Comparison of ENCODE assay signal across 8 cellular contexts in genomic region chr1:114670083-114671010, GRCh38. TPM values are rescaled to one million over a fixed set of nuclear protein-coding genes. Genes with fewer than 3 reads are reported as not detected.
DNase-seq lines count a peak whose midpoint lies in the region; ATAC-seq and TF ChIP-seq lines count a peak whose summit lies in the region.

No MANE protein-coding gene starts in this region.

- peak overlapping the region; percentile 62 for H3K9ac ChIP-seq in HUES48 (ENCODE audit: low read depth, low read length)

- peaks cover 34% of the 10 kb centered on the region for H3K27me3 Mint-ChIP-seq in nephron progenitor cell (ENCODE audit: low read depth, poor library complexity)

- H3K36me3 ChIP-seq in HUES48 (ENCODE audit: control insufficient read depth, insufficient read depth, low read length): no peaks in the 10 kb centered on the region

- peak overlapping the region; percentile 72 for H3K27ac ChIP-seq in HUES48 (ENCODE audit: low read depth, low read length)

- peak overlapping the region; percentile 93 for H3K4me3 ChIP-seq in HUES48 (ENCODE audit: low read depth, low read length)

- DNase-seq in DMS 273 treated with DMSO at 0.1 percent for 48 hours (lab: John Stamatoyannopoulos, UW) (peak; percentile 55), RPMI7951 (ENCODE audit: low read depth) (peak; percentile 86), fibroblast of the conjunctiva (ENCODE audit: low read depth) (peak; percentile 77), nephron progenitor cell (peak; percentile 95)
- DNase-seq in activated effector memory CD4-positive, alpha-beta T cell treated with anti-CD3 and anti-CD28 coated beads, Interleukin-2, amount 50 U/mL, for 16 hours: peak; percentile 94
- peak; percentile 89 for DNase-seq in stimulated activated naive CD4-positive, alpha-beta T cell treated with Interleukin-2 at 50 U/mL for 16 hours (lab: John Stamatoyannopoulos, UW)

- peaks cover 12% of the 10 kb centered on the region for H3K27me3 ChIP-seq in HUES48 (ENCODE audit: control insufficient read depth, insufficient read depth, low read length)

- H3K9me3 ChIP-seq in HUES48 (ENCODE audit: control insufficient read depth, insufficient read depth, low read length): no peaks in the 10 kb centered on the region

- peak overlapping the region; percentile 83 for H3K4me3 Mint-ChIP-seq in nephron progenitor cell

- peak; percentile 97 for ATAC-seq in GM21526 (IDR thresholded peaks at IDR 0.05; ENCODE audit: low FRiP score, unreplicated experiment)

- H3K27ac Mint-ChIP-seq in nephron progenitor cell: no peak overlapping the region

- no peaks in the 10 kb centered on the region for H3K9me3 Mint-ChIP-seq in nephron progenitor cell

- H3K4me1 ChIP-seq in HUES48 (ENCODE audit: control insufficient read depth, insufficient read depth, low read length): peaks cover 4% of the 10 kb centered on the region

- H3K4me1 Mint-ChIP-seq in nephron progenitor cell: no peaks in the 10 kb centered on the region

- H3K36me3 Mint-ChIP-seq in nephron progenitor cell (ENCODE audit: low read depth): no peaks in the 10 kb centered on the region

- no peak for TF ChIP-seq CTCF in nephron progenitor cell (IDR thresholded peaks at IDR 0.05)

RNA-seq across cellular contexts. Expression of gene DENND2C, which starts 0.5 kb away (rescaled TPM):
- total RNA-seq in RPMI7951 (2014; rRNA removed; shearing (Covaris generic)): 0.29 and 0.36 TPM in 2 replicates

RNA-seq across cellular contexts. Expression of gene AMPD1, which starts 25.0 kb away (rescaled TPM):
- total RNA-seq in RPMI7951 (2014; rRNA removed; shearing (Covaris generic)): not detected in 2 replicates

RNA-seq across cellular contexts. Expression of gene NRAS, which starts 46.2 kb away (rescaled TPM):
- 123 and 140 TPM in 2 replicates for total RNA-seq in RPMI7951 (2014; rRNA removed; shearing (Covaris generic))

Comparison
In these comparisons a context has a peak if more than half of its experiments do, and no peak if none do; other contexts are left out.
1. Peak in every context shown above with its lines: DNase-seq, ATAC-seq, H3K4me3 ChIP-seq and H3K27ac ChIP-seq.